Comparison of ENCODE assay signal across 30 cellular contexts in the genomic region with DNA sequence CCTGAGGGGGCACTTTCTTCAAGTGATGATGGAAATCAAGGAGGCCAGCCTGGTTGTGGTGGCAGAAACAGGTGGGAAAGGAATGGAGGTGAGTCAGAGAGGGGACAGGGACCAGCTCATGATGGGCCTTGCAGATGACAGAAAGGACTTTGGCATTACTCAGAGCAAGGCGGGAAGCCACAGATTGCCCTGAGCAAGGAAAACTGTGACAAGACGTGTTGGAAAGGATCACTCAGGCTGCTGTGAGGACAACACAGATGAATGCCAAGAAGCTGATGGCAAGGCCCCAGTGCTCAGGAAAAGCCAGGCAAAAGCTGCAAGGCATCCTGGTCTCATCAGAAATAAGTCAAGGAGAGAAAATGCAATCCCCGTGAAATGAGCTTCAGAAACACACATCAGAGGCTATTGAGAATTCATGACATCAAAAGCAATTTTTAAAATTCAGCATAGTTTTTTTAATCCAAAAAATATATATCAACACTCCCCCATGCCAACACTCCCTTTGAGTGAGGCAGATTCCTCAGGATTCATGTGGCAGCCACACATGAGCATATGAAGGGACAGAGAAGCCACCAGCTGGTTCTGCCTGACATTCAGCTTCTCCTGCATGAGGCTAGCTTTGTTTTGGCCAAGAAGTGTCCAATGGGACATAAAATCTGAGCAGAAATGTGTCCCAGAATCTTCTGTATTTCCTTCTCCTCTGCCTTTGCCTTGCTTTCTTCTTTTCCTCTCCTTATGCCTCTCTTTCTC.
"Had no signal": no experiment of that assay in that cellular context is flagged by ENCODE, and none has a peak within 500 bp of the region (broad histone marks: within the 10 kb centered on the region; RNA-seq: fewer than 3 reads in every experiment).

No MANE protein-coding gene starts in this region.

- DNase-seq: activated CD4-positive, alpha-beta T cell treated with anti-CD3 and anti-CD28 coated beads for 48 hours; activated CD4-positive, alpha-beta T cell treated with anti-CD3 and anti-CD28 coated beads, Interleukin-2, amount 50 U/mL, for 48 hours; activated CD8-positive, alpha-beta memory T cell treated with anti-CD3 and anti-CD28 coated beads, Interleukin-2, amount 50 U/mL, for 4 hours; activated effector memory CD4-positive, alpha-beta T cell treated with anti-CD3 and anti-CD28 coated beads, Interleukin-2, amount 50 U/mL, for 16 hours; activated naive CD4-positive, alpha-beta T cell treated with anti-CD3 and anti-CD28 coated beads for 36 hours; activated naive CD8-positive, alpha-beta T cell treated with anti-CD3 and anti-CD28 coated beads for 36 hours; activated T-cell treated with anti-CD3 and anti-CD28 coated beads, Interleukin-2, amount 50 U/mL, for 1 hour; adrenal gland; aorta; body of pancreas; cortex of kidney; effector memory CD8-positive, alpha-beta T cell; foreskin fibroblast; heart left ventricle; kidney glomerular epithelial cell; left lung; lower lobe of right lung; naive thymus-derived CD4-positive, alpha-beta T cell; occipital lobe; right lobe of liver; stimulated activated CD4-positive, alpha-beta T cell treated with anti-CD3 and anti-CD28 coated beads, Interleukin-4, amount 100 ng/mL, for 24 hours; stomach; T-helper 1 cell; thyroid gland; upper lobe of right lung had no signal

- H3K27ac ChIP-seq: adrenal gland, body of pancreas, heart left ventricle, left lung, lower lobe of right lung, parathyroid adenoma, right lobe of liver, skin epidermis, stomach, thyroid gland, upper lobe of right lung, VCaP had no signal

- H3K36me3 ChIP-seq: adrenal gland, heart left ventricle, left lung, lower lobe of right lung, right lobe of liver, stomach, thyroid gland, upper lobe of right lung had no signal

- ATAC-seq: activated CD4-positive, CD25-positive, alpha-beta regulatory T cell treated with anti-CD3 and anti-CD28 coated beads, Interleukin-2, amount 50 U/mL, for 24 hours; body of pancreas; effector memory CD8-positive, alpha-beta T cell; heart left ventricle; left lung; lower lobe of right lung; naive thymus-derived CD4-positive, alpha-beta T cell; right lobe of liver; stimulated activated effector memory CD8-positive, alpha-beta T cell treated with anti-CD3 and anti-CD28 coated beads, Interleukin-12 subunit alpha, Interleukin-12 subunit beta, amount 100 ng/mL, for 72 hours; upper lobe of right lung had no signal

- H3K9ac ChIP-seq: parathyroid adenoma had no signal

- H3K4me3 ChIP-seq: adrenal gland, body of pancreas, heart left ventricle, left lung, lower lobe of right lung, right lobe of liver, skin epidermis, stomach, thyroid gland, upper lobe of right lung had no signal

- H3K79me2 ChIP-seq: parathyroid adenoma had no signal

- H2AFZ ChIP-seq: parathyroid adenoma had no signal

- H3K27me3 ChIP-seq: adrenal gland, body of pancreas, heart left ventricle, left lung, right lobe of liver, stomach, thyroid gland, upper lobe of right lung had no signal

- H3K4me1 ChIP-seq: adrenal gland, body of pancreas, heart left ventricle, left lung, lower lobe of right lung, parathyroid adenoma, right lobe of liver, stomach, thyroid gland, upper lobe of right lung had no signal

- H3K9me3 ChIP-seq: adrenal gland, body of pancreas, heart left ventricle, left lung, lower lobe of right lung, right lobe of liver, stomach, thyroid gland, upper lobe of right lung had no signal
